9 cellular contexts compared by ENCODE assay signal in the genomic region with DNA sequence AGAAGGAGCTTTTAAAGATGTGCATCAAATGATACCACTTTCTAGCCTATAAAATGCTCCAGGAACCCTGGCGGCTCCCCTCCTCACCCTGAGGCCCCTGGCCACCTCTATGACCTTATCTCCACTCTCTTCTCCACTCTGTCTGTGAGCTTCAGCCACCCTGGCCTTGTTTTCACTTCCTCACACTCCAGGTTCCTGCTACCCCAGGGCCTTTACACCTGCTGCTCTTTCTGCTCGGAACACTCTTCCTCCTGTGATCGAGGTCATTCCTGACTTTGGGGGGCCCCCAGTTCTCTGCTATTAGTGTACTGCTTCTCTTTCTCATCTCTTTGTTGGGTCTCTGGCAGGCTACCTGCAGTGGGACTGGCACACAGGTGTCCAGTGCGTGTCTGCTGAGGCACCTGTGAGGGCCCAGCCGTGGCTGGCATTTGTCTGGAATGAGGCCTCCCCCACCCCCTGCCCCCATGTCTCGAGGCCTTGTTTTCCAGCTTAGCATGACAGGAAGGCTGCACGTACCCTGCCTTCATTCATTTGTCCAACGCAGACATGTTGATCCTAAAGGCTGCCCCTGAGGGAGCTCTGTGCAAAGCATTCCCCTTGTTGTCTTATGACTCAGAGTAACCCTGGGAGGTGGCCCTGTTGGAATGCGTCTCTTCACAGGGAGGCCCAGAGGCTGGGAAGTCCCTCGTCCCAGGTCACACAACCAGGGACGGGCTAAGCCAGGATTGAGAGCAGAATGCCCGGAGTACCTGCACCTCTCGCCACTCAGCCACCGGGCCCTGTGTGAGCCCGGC. TPM values are rescaled to one million over a fixed set of nuclear protein-coding genes. Genes with fewer than 3 reads are reported as not detected.
DNase-seq lines count a peak whose midpoint lies in the region; ATAC-seq and TF ChIP-seq lines count a peak whose summit lies in the region.
"Had no signal": no experiment of that assay in that cellular context is flagged by ENCODE, and none has a peak within 500 bp of the region (broad histone marks: within the 10 kb centered on the region; RNA-seq: fewer than 3 reads in every experiment).

No MANE protein-coding gene starts in this region.

- H3K4me3 Mint-ChIP-seq in chondrocyte (ENCODE audit: unreplicated experiment) (peak overlapping the region; percentile 65), natural killer cell (peak overlapping the region; percentile 67)

- peaks cover 11 to 46% (median 24%) of the 10 kb centered on the region in 3 donors for H3K36me3 ChIP-seq in esophagus squamous epithelium

- intact Hi-C loops in natural killer cell (cut with micrococcal nuclease): no loop called here
- intact Hi-C loops in esophagus squamous epithelium (cut with DNase I): no loop called here

- H3K4me3 ChIP-seq in esophagus squamous epithelium: no peak overlapping the region

- no peak for TF ChIP-seq CTCF in chondrocyte (IDR thresholded peaks at IDR 0.05)
- TF ChIP-seq CTCF in natural killer cell (IDR thresholded peaks at IDR 0.05): no peak
- no peak for TF ChIP-seq CTCF in esophagus squamous epithelium (IDR thresholded peaks at IDR 0.05)

- H3K27me3 ChIP-seq in esophagus squamous epithelium: no peaks in the 10 kb centered on the region

- DNase-seq in EH (ENCODE audit: low read depth) (peak; percentile 87), NCI-H226 (peak; percentile 69), chondrocyte (ENCODE audit: low spot score) (no peak), natural killer cell (no peak), erythroblast (lab: John Stamatoyannopoulos, UW) (no peak), esophagus squamous epithelium (lab: John Stamatoyannopoulos, UW) (no peak)
- no peak for DNase-seq in stimulated activated CD8-positive, alpha-beta memory T cell treated with anti-CD3 and anti-CD28 coated beads, Interleukin-4, amount 100 ng/mL, for 48 hours
- DNase-seq: stimulated activated CD4-positive, alpha-beta T cell treated with anti-CD3 and anti-CD28 coated beads, Interleukin-4, amount 100 ng/mL, for 1 hour had no signal

- H3K9me3 Mint-ChIP-seq in chondrocyte (ENCODE audit: low read depth) (no peaks in the 10 kb centered on the region), natural killer cell (no peaks in the 10 kb centered on the region)

- peak overlapping the region; percentile 96 for H3K27ac Mint-ChIP-seq in chondrocyte (ENCODE audit: unreplicated experiment)
- peak overlapping the region; percentile 23 for H3K27ac Mint-ChIP-seq in natural killer cell

- H3K27me3 Mint-ChIP-seq in chondrocyte (ENCODE audit: low read depth): no peaks in the 10 kb centered on the region
- no peaks in the 10 kb centered on the region for H3K27me3 Mint-ChIP-seq in natural killer cell (ENCODE audit: low read depth in 2 of 2)

- ATAC-seq in natural killer cell (no peak), GM21737 (IDR thresholded peaks at IDR 0.05; ENCODE audit: unreplicated experiment) (no peak)

- no peak overlapping the region for H3K27ac ChIP-seq in esophagus squamous epithelium

- 55 to 65% methylated on average over 7 to 9 of the region's 15 CpGs for WGBS in esophagus squamous epithelium, 2 donors

- H3K9me3 ChIP-seq in esophagus squamous epithelium: no peaks in the 10 kb centered on the region

- peaks cover 24 to 54% (median 35%) of the 10 kb centered on the region in 3 donors for H3K4me1 ChIP-seq in esophagus squamous epithelium

- TF ChIP-seq POLR2A in erythroblast (IDR thresholded peaks at IDR 0.05; ENCODE audit: low read length) (no peak), esophagus squamous epithelium (IDR thresholded peaks at IDR 0.05) (no peak)

- peaks cover 39% of the 10 kb centered on the region for H3K4me1 Mint-ChIP-seq in chondrocyte (ENCODE audit: low read depth)
- peaks cover 19 to 38% of the 10 kb centered on the region in 2 donors for H3K4me1 Mint-ChIP-seq in natural killer cell

- H3K36me3 Mint-ChIP-seq in chondrocyte (ENCODE audit: low read depth) (peaks cover 10% of the 10 kb centered on the region), natural killer cell (no peaks in the 10 kb centered on the region)

RNA-seq across cellular contexts. Expression of gene DDA1, which starts 2.3 kb away (rescaled TPM):
- 53.0 to 66.6 TPM (median 63.9 TPM) in 3 replicates for total RNA-seq in chondrocyte
- 10 to 100 TPM; 32.2 to 42.5 (median 37.7) TPM for total RNA-seq in natural killer cell
- 10 to 100 TPM; 16.4 to 29.0 (median 22.7) TPM for total RNA-seq in esophagus squamous epithelium

RNA-seq across cellular contexts. Expression of gene MRPL34, which starts 6.0 kb away (rescaled TPM):
- total RNA-seq in chondrocyte (56.6 to 68.7 TPM (median 61.7 TPM) in 3 replicates), natural killer cell (10 to 100 TPM; 26.9 to 40.8 (median 39.4) TPM), esophagus squamous epithelium (10 to 100 TPM; 91.1 to 97.2 (median 92.8) TPM)

RNA-seq across cellular contexts. Expression of gene ABHD8, which starts 8.4 kb away (rescaled TPM):
- 3.5 to 6.6 TPM (median 5.9 TPM) in 3 replicates for total RNA-seq in chondrocyte
- 1 to 10 TPM; 7.5 to 10.0 (median 9.7) TPM for total RNA-seq in natural killer cell
- total RNA-seq in esophagus squamous epithelium: 1 to 10 TPM; 2.0 to 8.4 (median 5.2) TPM

RNA-seq across cellular contexts. Expression of gene ANO8, which starts 23.0 kb away (rescaled TPM):
- total RNA-seq in chondrocyte: 16.7 to 18.9 TPM (median 16.8 TPM) in 3 replicates
- total RNA-seq in natural killer cell: 10 to 100 TPM; 18.5 to 24.7 (median 19.1) TPM
- total RNA-seq in esophagus squamous epithelium: 10 to 100 TPM in 1 of 4 donors, 1 to 10 TPM in 3; 3.8 to 19.1 (median 6.5) TPM

RNA-seq across cellular contexts. Expression of gene GTPBP3, which starts 25.7 kb away (rescaled TPM):
- 16.7 to 20.9 TPM (median 20.6 TPM) in 3 replicates for total RNA-seq in chondrocyte
- 10 to 100 TPM; 21.6 to 33.0 (median 27.7) TPM for total RNA-seq in natural killer cell
- total RNA-seq in esophagus squamous epithelium: 10 to 100 TPM; 22.7 to 34.9 (median 31.4) TPM

Comparison
In these comparisons a context has a peak if more than half of its experiments do, and no peak if none do; other contexts are left out.
1. DNase-seq: peak in EH (single experiment) and NCI-H226 (single experiment); none in chondrocyte (single experiment), natural killer cell (single experiment), stimulated activated CD8-positive, alpha-beta memory T cell treated with anti-CD3 and anti-CD28 coated beads, Interleukin-4, amount 100 ng/mL, for 48 hours (single experiment), erythroblast (0 of 2) and esophagus squamous epithelium (single experiment).